Comparison of ENCODE assay signal across 19 cellular contexts in genomic region chr6:134634952-134635351, GRCh38.
"Had no signal": no experiment of that assay in that cellular context is flagged by ENCODE, and none has a peak within 500 bp of the region (broad histone marks: within the 10 kb centered on the region; RNA-seq: fewer than 3 reads in every experiment).

No MANE protein-coding gene starts in this region.

- DNase-seq: activated CD8-positive, alpha-beta memory T cell treated with anti-CD3 and anti-CD28 coated beads, Interleukin-2, amount 10 ng/mL, durations not matched to agents 7 days and 5 days; activated CD8-positive, alpha-beta T cell treated with anti-CD3 and anti-CD28 coated beads, Interleukin-2, amount 10 ng/mL, durations not matched to agents 7 days and 5 days; activated naive CD8-positive, alpha-beta T cell treated with anti-CD3 and anti-CD28 coated beads, Interleukin-2, amount 50 U/mL, for 24 hours; activated T-cell treated with anti-CD3 and anti-CD28 coated beads, Interleukin-2, amount 50 U/mL, for 48 hours; anterior cingulate cortex; endodermal cell; foreskin fibroblast; head of caudate nucleus; hippocampal formation; left colon; naive B cell; nephron progenitor cell; stimulated activated CD4-positive, alpha-beta T cell treated with anti-CD3 and anti-CD28 coated beads, Interleukin-1b, Interleukin-23, amount 100 ng/mL, for 48 hours; stimulated activated CD4-positive, alpha-beta T cell treated with anti-CD3 and anti-CD28 coated beads, Interleukin-4, amount 100 ng/mL, for 4 hours; stimulated activated naive B cell treated with anti-CD40 and anti-IgM and Interleukin-4, amounts not matched to agents 10 μg/mL and 1 μg/mL and 100 μg/mL, for 72 hours; tibial artery had no signal

- H3K27ac ChIP-seq: right atrium auricular region, suprapubic skin, tibial artery had no signal

- H3K4me1 ChIP-seq: tibial artery had no signal

- H3K36me3 ChIP-seq: right atrium auricular region, suprapubic skin, tibial artery had no signal

- H3K27me3 ChIP-seq: right atrium auricular region, suprapubic skin, tibial artery had no signal

- H3K4me3 ChIP-seq: right atrium auricular region, smooth muscle cell, suprapubic skin, tibial artery had no signal

- H3K9me3 ChIP-seq: right atrium auricular region, suprapubic skin, tibial artery had no signal
